ENCODE assay signal across 27 cellular contexts in the genomic region with DNA sequence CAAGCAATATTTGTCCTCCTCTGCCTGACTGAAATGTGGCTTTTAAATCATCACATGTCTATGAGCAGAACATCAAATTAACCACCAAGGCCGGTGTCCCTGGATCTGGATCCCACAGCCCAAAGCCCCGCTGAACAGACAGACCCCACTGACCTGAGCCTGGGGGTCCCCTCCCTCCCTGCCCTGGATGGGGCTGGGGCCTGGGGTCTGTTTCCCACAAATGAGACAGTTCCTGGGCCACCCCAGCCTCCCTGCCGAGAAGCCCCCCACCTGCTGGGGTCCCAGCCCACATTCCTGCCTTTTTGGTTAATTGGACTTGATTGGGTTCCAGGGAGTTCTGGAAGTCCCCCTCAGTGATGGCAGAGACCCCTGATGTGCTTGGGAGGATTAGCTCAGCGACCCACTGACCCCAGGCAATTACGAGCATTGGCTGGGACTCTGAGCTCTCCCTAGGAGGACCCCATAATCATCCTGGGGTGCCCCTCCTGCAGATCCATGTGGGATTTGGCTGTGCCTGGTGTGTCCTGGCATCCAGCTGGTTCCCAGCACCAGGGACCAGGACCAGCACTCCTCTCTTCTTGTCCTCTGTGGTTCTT.
"Had no signal": no experiment of that assay in that cellular context is flagged by ENCODE, and none has a peak within 500 bp of the region (broad histone marks: within the 10 kb centered on the region; RNA-seq: fewer than 3 reads in every experiment).

No MANE protein-coding gene starts in this region.

- ATAC-seq: left colon; left lung; lower lobe of right lung; natural killer cell treated with Interleukin-12 subunit alpha and Interleukin-12 subunit beta and Interleukin-15 and Interleukin-18, amount 100 ng/mL, for 72 hours; pancreas; right cardiac atrium; stimulated activated memory B cell treated with anti-CD40 and anti-IgM and Interleukin-4, amounts not matched to agents 10 μg/mL and 1 μg/mL and 100 μg/mL, for 72 hours; stimulated activated naive CD8-positive, alpha-beta T cell treated with anti-CD3 and anti-CD28 coated beads, Interleukin-15, amount 100 ng/mL, for 72 hours had no signal

- H3K4me3 ChIP-seq: left lung, lower lobe of right lung, pancreas, prostate gland, sigmoid colon, spleen, tibial nerve, uterus had no signal

- H3K27me3 ChIP-seq: left lung, pancreas, spleen, tibial nerve, uterus had no signal

- H3K9me3 Mint-ChIP-seq: immature natural killer cell; naive B cell; natural killer cell treated with Interleukin-12 subunit alpha and Interleukin-12 subunit beta and Interleukin-15 and Interleukin-18, amount 100 ng/mL, for 72 hours; neural crest cell; stimulated activated memory B cell treated with anti-CD40 and anti-IgM and Interleukin-4, amounts not matched to agents 10 μg/mL and 1 μg/mL and 100 μg/mL, for 72 hours; stimulated activated naive CD8-positive, alpha-beta T cell treated with anti-CD3 and anti-CD28 coated beads, Interleukin-15, amount 100 ng/mL, for 72 hours; type B pancreatic cell had no signal

- H3K9me3 ChIP-seq: left lung, lower lobe of right lung, pancreas, prostate gland, sigmoid colon, spleen, tibial nerve, uterus had no signal

- H3K4me3 Mint-ChIP-seq: immature natural killer cell; naive B cell; natural killer cell treated with Interleukin-12 subunit alpha and Interleukin-12 subunit beta and Interleukin-15 and Interleukin-18, amount 100 ng/mL, for 72 hours; neural crest cell; stimulated activated memory B cell treated with anti-CD40 and anti-IgM and Interleukin-4, amounts not matched to agents 10 μg/mL and 1 μg/mL and 100 μg/mL, for 72 hours; stimulated activated naive CD8-positive, alpha-beta T cell treated with anti-CD3 and anti-CD28 coated beads, Interleukin-15, amount 100 ng/mL, for 72 hours; type B pancreatic cell had no signal

- H3K27ac Mint-ChIP-seq: natural killer cell treated with Interleukin-12 subunit alpha and Interleukin-12 subunit beta and Interleukin-15 and Interleukin-18, amount 100 ng/mL, for 72 hours; stimulated activated memory B cell treated with anti-CD40 and anti-IgM and Interleukin-4, amounts not matched to agents 10 μg/mL and 1 μg/mL and 100 μg/mL, for 72 hours; type B pancreatic cell had no signal

- H3K27ac ChIP-seq: left lung, lower lobe of right lung, pancreas, prostate gland, sigmoid colon, spleen, tibial nerve, uterus had no signal

- H3K36me3 ChIP-seq: pancreas, prostate gland, uterus had no signal

- H3K4me1 Mint-ChIP-seq: immature natural killer cell; stimulated activated memory B cell treated with anti-CD40 and anti-IgM and Interleukin-4, amounts not matched to agents 10 μg/mL and 1 μg/mL and 100 μg/mL, for 72 hours; stimulated activated naive CD8-positive, alpha-beta T cell treated with anti-CD3 and anti-CD28 coated beads, Interleukin-15, amount 100 ng/mL, for 72 hours had no signal

- H3K4me1 ChIP-seq: pancreas, sigmoid colon, spleen, uterus had no signal

- DNase-seq: head of caudate nucleus; hippocampal formation; immature natural killer cell; kidney; left colon; lower lobe of right lung; mammary epithelial cell; mesenchymal stem cell; naive B cell; pancreas; retina; right cardiac atrium; sigmoid colon; small intestine; spleen; stimulated activated CD4-positive, alpha-beta T cell treated with anti-CD3 and anti-CD28 coated beads, Interleukin-4, amount 100 ng/mL, for 24 hours; stimulated activated naive CD4-positive, alpha-beta T cell treated with Interleukin-2 at 50 U/mL for 16 hours; stimulated activated naive CD8-positive, alpha-beta T cell treated with anti-CD3 and anti-CD28 coated beads, Interleukin-15, amount 100 ng/mL, for 72 hours; substantia nigra; uterus had no signal

- H3K27me3 Mint-ChIP-seq: stimulated activated naive CD8-positive, alpha-beta T cell treated with anti-CD3 and anti-CD28 coated beads, Interleukin-15, amount 100 ng/mL, for 72 hours; type B pancreatic cell had no signal
